8 cellular contexts compared by ENCODE assay signal in the genomic region with DNA sequence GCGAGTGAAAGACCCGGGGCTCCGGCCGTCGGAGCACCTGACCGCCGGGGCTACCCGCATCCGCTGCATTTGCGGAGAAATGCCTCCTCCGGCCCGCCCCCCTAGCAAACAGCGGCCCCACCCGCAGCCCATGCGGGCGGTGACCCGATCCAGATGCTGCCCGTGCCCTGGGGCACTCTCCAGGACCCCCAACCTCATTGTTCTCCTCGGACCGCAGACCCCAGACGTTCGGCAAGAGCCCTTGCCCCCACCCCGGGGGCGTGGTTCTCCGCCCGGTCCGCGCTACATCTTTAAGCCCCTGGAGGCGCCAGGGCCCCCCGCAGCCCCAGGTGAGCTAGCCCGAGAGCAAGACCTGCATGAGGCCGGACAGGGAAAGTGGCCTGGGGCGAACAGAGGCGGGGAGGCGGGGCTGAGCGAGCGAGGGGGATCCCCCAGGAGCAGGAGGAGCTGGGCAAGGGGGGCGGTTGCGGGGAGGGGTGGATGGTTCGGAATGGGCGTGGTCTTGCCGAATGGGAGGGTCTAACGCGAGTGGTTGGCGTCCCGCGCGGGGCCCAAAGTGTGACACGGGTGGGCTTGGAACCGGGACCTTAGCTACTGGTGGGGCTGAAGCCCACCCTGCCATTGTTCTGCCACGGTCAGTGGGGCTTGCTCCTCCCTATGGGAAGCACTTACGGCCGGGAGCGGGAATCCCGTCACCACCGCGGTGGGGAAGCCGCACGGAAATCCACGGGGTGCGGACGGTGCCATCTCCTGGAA. TPM values are rescaled to one million over a fixed set of nuclear protein-coding genes. Genes with fewer than 3 reads are reported as not detected.
DNase-seq lines count a peak whose midpoint lies in the region; ATAC-seq and TF ChIP-seq lines count a peak whose summit lies in the region.

No MANE protein-coding gene starts in this region.

- peak; percentile 37 for ATAC-seq in stimulated activated memory B cell treated with anti-CD40 and anti-IgM and Interleukin-4, amounts not matched to agents 10 μg/mL and 1 μg/mL and 100 μg/mL, for 72 hours

- no peak for TF ChIP-seq POLR2A in prostate gland (IDR thresholded peaks at IDR 0.05)

- H3K4me3 Mint-ChIP-seq in activated naive CD4-positive, alpha-beta T cell treated with anti-CD3 and anti-CD28 coated beads for 36 hours: peak overlapping the region; percentile 60
- H3K4me3 Mint-ChIP-seq in stimulated activated memory B cell treated with anti-CD40 and anti-IgM and Interleukin-4, amounts not matched to agents 10 μg/mL and 1 μg/mL and 100 μg/mL, for 72 hours: peak overlapping the region; percentile 63

- POLR2A ChIA-PET in HEK293T (lab: Yijun Ruan, JAX): no interaction called here

- 3% methylated on average over 62 of the region's 62 CpGs for WGBS in prostate gland

- H4K20me1 ChIP-seq in MM.1S (ENCODE audit: insufficient read depth, low read length): no peaks in the 10 kb centered on the region

- no peaks in the 10 kb centered on the region for H3K79me2 ChIP-seq in MM.1S (ENCODE audit: low read length)

- no peak overlapping the region for H2AFZ ChIP-seq in MM.1S (ENCODE audit: low read length)

- H3K9me2 ChIP-seq in MM.1S (replicated peaks; ENCODE audit: insufficient read depth, low read length): no peaks in the 10 kb centered on the region

- peak; percentile 36 for DNase-seq in T follicular helper cell (ENCODE audit: low read depth)
- DNase-seq in activated naive CD4-positive, alpha-beta T cell treated with anti-CD3 and anti-CD28 coated beads for 36 hours: peak; percentile 67
- DNase-seq in kidney epithelial cell (ENCODE audit: low read depth): no peak
- no peak for DNase-seq in KBM-7
- no peak for DNase-seq in prostate gland (ENCODE audit: low spot score)
- no peak for DNase-seq in MM.1S
- DNase-seq in HEK293T (ENCODE audit: extremely low spot score): no peak

- H3K27ac ChIP-seq in prostate gland (no peak overlapping the region), MM.1S (ENCODE audit: low read length) (no peak overlapping the region)

- no peaks in the 10 kb centered on the region for H3K4me1 ChIP-seq in prostate gland (replicated peaks)
- no peaks in the 10 kb centered on the region for H3K4me1 ChIP-seq in MM.1S (ENCODE audit: low read length)

- no peaks in the 10 kb centered on the region for H3K9me3 Mint-ChIP-seq in activated naive CD4-positive, alpha-beta T cell treated with anti-CD3 and anti-CD28 coated beads for 36 hours
- H3K9me3 Mint-ChIP-seq in stimulated activated memory B cell treated with anti-CD40 and anti-IgM and Interleukin-4, amounts not matched to agents 10 μg/mL and 1 μg/mL and 100 μg/mL, for 72 hours: no peaks in the 10 kb centered on the region

- H3K27me3 Mint-ChIP-seq in activated naive CD4-positive, alpha-beta T cell treated with anti-CD3 and anti-CD28 coated beads for 36 hours (ENCODE audit: low read depth): peaks cover 6% of the 10 kb centered on the region
- H3K27me3 Mint-ChIP-seq in stimulated activated memory B cell treated with anti-CD40 and anti-IgM and Interleukin-4, amounts not matched to agents 10 μg/mL and 1 μg/mL and 100 μg/mL, for 72 hours: peaks cover 64% of the 10 kb centered on the region

- H3K36me3 ChIP-seq in kidney epithelial cell (ENCODE audit: control insufficient read depth, insufficient read depth, low read length) (no peaks in the 10 kb centered on the region), prostate gland (no peaks in the 10 kb centered on the region), MM.1S (replicated peaks; ENCODE audit: insufficient read depth, low read length) (no peaks in the 10 kb centered on the region)

- H3K4me1 Mint-ChIP-seq in activated naive CD4-positive, alpha-beta T cell treated with anti-CD3 and anti-CD28 coated beads for 36 hours (ENCODE audit: low read depth): peaks cover 32% of the 10 kb centered on the region
- peaks cover 40% of the 10 kb centered on the region for H3K4me1 Mint-ChIP-seq in stimulated activated memory B cell treated with anti-CD40 and anti-IgM and Interleukin-4, amounts not matched to agents 10 μg/mL and 1 μg/mL and 100 μg/mL, for 72 hours

- no peaks in the 10 kb centered on the region for H3F3A ChIP-seq in MM.1S (ENCODE audit: insufficient read depth, low read length)

- H3K4me2 ChIP-seq in MM.1S (ENCODE audit: low read depth, low read length): no peak overlapping the region; the same call in 1 of the 2 replicates

- intact Hi-C loops in activated naive CD4-positive, alpha-beta T cell treated with anti-CD3 and anti-CD28 coated beads for 36 hours (cut with micrococcal nuclease): loop anchor here (5.0 kb wide), 1 partner anchor 38 kb away; no protein-coding TSS in a partner anchor
- intact Hi-C loops in prostate gland (cut with DNase I): no loop called here

- no peaks in the 10 kb centered on the region for H3K9me3 ChIP-seq in prostate gland
- no peaks in the 10 kb centered on the region for H3K9me3 ChIP-seq in MM.1S (replicated peaks; ENCODE audit: insufficient read depth, low read length)

- H3K4me3 ChIP-seq in kidney epithelial cell (ENCODE audit: low read depth, low read length): peak overlapping the region; percentile 14
- peak overlapping the region in 1 of 2 donors; percentile 5 for H3K4me3 ChIP-seq in prostate gland
- H3K4me3 ChIP-seq in MM.1S (ENCODE audit: low read length): no peak overlapping the region

- no peak overlapping the region for H3K27ac Mint-ChIP-seq in activated naive CD4-positive, alpha-beta T cell treated with anti-CD3 and anti-CD28 coated beads for 36 hours
- peak overlapping the region; percentile 20 for H3K27ac Mint-ChIP-seq in stimulated activated memory B cell treated with anti-CD40 and anti-IgM and Interleukin-4, amounts not matched to agents 10 μg/mL and 1 μg/mL and 100 μg/mL, for 72 hours

- H3K27me3 ChIP-seq in kidney epithelial cell (ENCODE audit: control insufficient read depth, insufficient read depth, low read length): peaks cover 45% of the 10 kb centered on the region
- peaks cover 15% of the 10 kb centered on the region for H3K27me3 ChIP-seq in prostate gland (replicated peaks; ENCODE audit: insufficient read depth)
- peaks cover 31% of the 10 kb centered on the region for H3K27me3 ChIP-seq in MM.1S (replicated peaks; ENCODE audit: insufficient read depth, low read length)

- H3K36me3 Mint-ChIP-seq in activated naive CD4-positive, alpha-beta T cell treated with anti-CD3 and anti-CD28 coated beads for 36 hours (ENCODE audit: low read depth): no peaks in the 10 kb centered on the region
- H3K36me3 Mint-ChIP-seq in stimulated activated memory B cell treated with anti-CD40 and anti-IgM and Interleukin-4, amounts not matched to agents 10 μg/mL and 1 μg/mL and 100 μg/mL, for 72 hours: no peaks in the 10 kb centered on the region

- CTCF ChIA-PET in activated naive CD4-positive, alpha-beta T cell treated with anti-CD3 and anti-CD28 coated beads for 36 hours (lab: Charles Lee): interaction anchor here (0.9 to 1.3 kb wide), 2 partner anchors 57 to 190 kb away, joined by 4 read pairs; a partner anchor contains a TSS
- CTCF ChIA-PET in HEK293T (lab: Yijun Ruan, JAX): interaction anchor here (0.6 to 0.8 kb wide), 2 partner anchors 15 to 239 kb away, joined by 3 read pairs; no protein-coding TSS in a partner anchor

- in situ Hi-C loops in KBM-7 (cut with MboI; ENCODE audit: low pct_unique_long_range_greater_than_20kb, low sequenced_read_pairs): no loop called here

- no peak overlapping the region for H3K9ac ChIP-seq in MM.1S (ENCODE audit: low read length)

- TF ChIP-seq CTCF in kidney epithelial cell (IDR thresholded peaks at IDR 0.05; ENCODE audit: insufficient read depth, low read length, poor library complexity, severe bottlenecking): no peak
- no peak for TF ChIP-seq CTCF in prostate gland (IDR thresholded peaks at IDR 0.05)
- TF ChIP-seq CTCF in MM.1S (IDR thresholded peaks at IDR 0.05; ENCODE audit: low read length): no peak

TF ChIP-seq in HEK293T, 16 proteins besides CTCF, POLR2A, EP300 and RAD21:
- TF ChIP-seq ARNT (IDR thresholded peaks at IDR 0.05): no peak
- TF ChIP-seq TARDBP (IDR thresholded peaks at IDR 0.05): no peak
- TF ChIP-seq HDGF (IDR thresholded peaks at IDR 0.05; ENCODE audit: borderline replicate concordance): no peak
- TF ChIP-seq BHLHE40 (IDR thresholded peaks at IDR 0.05; ENCODE audit: borderline replicate concordance): no peak
- TF ChIP-seq FOXM1 (IDR thresholded peaks at IDR 0.05; ENCODE audit: borderline replicate concordance): no peak
- TF ChIP-seq FOXA1 (IDR thresholded peaks at IDR 0.05): no peak
- TF ChIP-seq FOXK2 (IDR thresholded peaks at IDR 0.05): no peak
- TF ChIP-seq CTBP1 (IDR thresholded peaks at IDR 0.05; ENCODE audit: borderline replicate concordance): no peak
- no peak for TF ChIP-seq NFRKB (IDR thresholded peaks at IDR 0.05)
- no peak for TF ChIP-seq ZNF384 (IDR thresholded peaks at IDR 0.05)
- no peak for TF ChIP-seq ELF4 (IDR thresholded peaks at IDR 0.05)
- TF ChIP-seq, protein P1, sequence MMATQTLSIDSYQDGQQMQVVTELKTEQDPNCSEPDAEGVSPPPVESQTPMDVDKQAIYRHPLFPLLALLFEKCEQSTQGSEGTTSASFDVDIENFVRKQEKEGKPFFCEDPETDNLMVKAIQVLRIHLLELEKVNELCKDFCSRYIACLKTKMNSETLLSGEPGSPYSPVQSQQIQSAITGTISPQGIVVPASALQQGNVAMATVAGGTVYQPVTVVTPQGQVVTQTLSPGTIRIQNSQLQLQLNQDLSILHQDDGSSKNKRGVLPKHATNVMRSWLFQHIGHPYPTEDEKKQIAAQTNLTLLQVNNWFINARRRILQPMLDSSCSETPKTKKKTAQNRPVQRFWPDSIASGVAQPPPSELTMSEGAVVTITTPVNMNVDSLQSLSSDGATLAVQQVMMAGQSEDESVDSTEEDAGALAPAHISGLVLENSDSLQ (IDR thresholded peaks at IDR 0.05): no peak
- no peak for TF ChIP-seq SP1 (IDR thresholded peaks at IDR 0.05)
- no peak for TF ChIP-seq SUZ12 (IDR thresholded peaks at IDR 0.05)

RNA-seq across cellular contexts. Expression of a gene that starts 6.3 kb away (rescaled TPM):
- total RNA-seq in activated naive CD4-positive, alpha-beta T cell treated with anti-CD3 and anti-CD28 coated beads for 36 hours: under 1 TPM; 0.37 to 0.72 TPM
- 2.7 and 18.6 TPM in 2 replicates for total RNA-seq in kidney epithelial cell
- total RNA-seq in prostate gland: 1 to 10 TPM; 3.9 to 4.8 TPM

RNA-seq across cellular contexts. Expression of a gene that starts 12.3 kb away (rescaled TPM):
- total RNA-seq in activated naive CD4-positive, alpha-beta T cell treated with anti-CD3 and anti-CD28 coated beads for 36 hours: not detected
- total RNA-seq in kidney epithelial cell: not detected in 2 replicates
- total RNA-seq in prostate gland: 1 to 10 TPM in 1 of 2 donors, not detected in 1; 4.8 TPM

RNA-seq across cellular contexts. Expression of a gene that starts 42.5 kb away (rescaled TPM):
- 100 to 1,000 TPM; 129 to 141 TPM for total RNA-seq in activated naive CD4-positive, alpha-beta T cell treated with anti-CD3 and anti-CD28 coated beads for 36 hours
- 1.2 TPM in 1 of 2 replicates, not detected in the other for total RNA-seq in kidney epithelial cell
- total RNA-seq in prostate gland: 1 to 10 TPM; 3.2 to 5.3 TPM

RNA-seq across cellular contexts. Expression of a gene that starts 50.4 kb away (rescaled TPM):
- not detected for total RNA-seq in activated naive CD4-positive, alpha-beta T cell treated with anti-CD3 and anti-CD28 coated beads for 36 hours
- total RNA-seq in kidney epithelial cell (not detected in 2 replicates), prostate gland (under 1 TPM in 1 of 2 donors, not detected in 1; 0.17 TPM)

RNA-seq across cellular contexts. Expression of a gene that starts 53.8 kb away (rescaled TPM):
- 10 to 100 TPM; 26.4 to 26.9 TPM for total RNA-seq in activated naive CD4-positive, alpha-beta T cell treated with anti-CD3 and anti-CD28 coated beads for 36 hours
- total RNA-seq in kidney epithelial cell: 9.4 and 10.2 TPM in 2 replicates
- total RNA-seq in prostate gland: 10 to 100 TPM; 13.2 to 18.1 TPM

Comparison
In these comparisons a context has a peak if more than half of its experiments do, and no peak if none do; other contexts are left out.
1. DNase-seq: peak in T follicular helper cell (single experiment) and activated naive CD4-positive, alpha-beta T cell treated with anti-CD3 and anti-CD28 coated beads for 36 hours (single experiment); none in kidney epithelial cell (single experiment), KBM-7 (single experiment), prostate gland (single experiment), MM.1S (single experiment) and HEK293T (single experiment).
2. RNA of a gene that starts 42.5 kb away (total RNA-seq): 129 to 141 TPM in activated naive CD4-positive, alpha-beta T cell treated with anti-CD3 and anti-CD28 coated beads for 36 hours; 3.2 to 5.3 TPM in prostate gland and 1.2 TPM in kidney epithelial cell; every median in the first group is over 10 times any median in the second.